ENCODE assay signal across 16 cellular contexts in the genomic region with DNA sequence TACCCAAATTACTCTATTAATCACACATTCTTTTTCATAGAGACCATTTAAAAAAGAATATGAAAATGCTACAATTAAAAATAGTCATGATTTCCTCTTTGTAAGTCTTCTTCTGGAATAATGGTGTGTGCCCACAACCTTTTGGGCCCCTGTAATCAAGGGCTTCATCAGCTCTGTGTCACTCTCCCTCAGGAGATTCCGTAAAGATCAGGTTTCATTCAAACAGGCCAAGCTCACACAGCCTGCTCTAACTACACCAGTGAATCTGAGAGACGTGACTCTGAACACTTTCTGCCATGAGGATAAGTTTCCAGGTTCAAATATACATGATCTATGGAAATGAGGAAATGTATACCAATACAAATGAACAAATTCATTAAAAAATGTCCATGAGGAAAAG. TPM values are rescaled to one million over a fixed set of nuclear protein-coding genes. Genes with fewer than 3 reads are reported as not detected.
"Had no signal": no experiment of that assay in that cellular context is flagged by ENCODE, and none has a peak within 500 bp of the region (broad histone marks: within the 10 kb centered on the region; RNA-seq: fewer than 3 reads in every experiment).

No MANE protein-coding gene starts in this region.

- H3K4me1 ChIP-seq: stomach had no signal

- H3K27me3 ChIP-seq: stomach had no signal

- H3K27ac ChIP-seq: stomach had no signal

- ATAC-seq: activated CD8-positive, alpha-beta memory T cell treated with anti-CD3 and anti-CD28 coated beads, Interleukin-2, amount 10 ng/mL, durations not matched to agents 7 days and 5 days; activated naive CD4-positive, alpha-beta T cell treated with anti-CD3 and anti-CD28 coated beads, Interleukin-2, amount 50 U/mL, for 72 hours; activated T-cell treated with anti-CD3 and anti-CD28 coated beads, Interleukin-2, amount 50 U/mL, for 4 hours; left cardiac atrium; naive thymus-derived CD8-positive, alpha-beta T cell had no signal

- H3K4me3 ChIP-seq: stomach had no signal

- DNase-seq: activated CD4-positive, alpha-beta T cell treated with anti-CD3 and anti-CD28 coated beads for 1 hour; activated CD4-positive, alpha-beta T cell treated with anti-CD3 and anti-CD28 coated beads, Interleukin-2, amount 50 U/mL, for 48 hours; activated CD8-positive, alpha-beta memory T cell treated with anti-CD3 and anti-CD28 coated beads, Interleukin-2, amount 10 ng/mL, durations not matched to agents 7 days and 5 days; activated effector memory CD4-positive, alpha-beta T cell treated with anti-CD3 and anti-CD28 coated beads, Interleukin-2, amount 50 U/mL, for 16 hours; activated T-cell treated with anti-CD3 and anti-CD28 coated beads, Interleukin-2, amount 50 U/mL, for 4 hours; amygdala; cerebellar nuclear complex; dermis blood vessel endothelial cell; erythroblast; left cardiac atrium; naive thymus-derived CD8-positive, alpha-beta T cell; nucleus accumbens; stimulated activated CD4-positive, alpha-beta T cell treated with anti-CD3 and anti-CD28 coated beads, Interleukin-4, amount 100 ng/mL, for 1 hour; stomach had no signal

RNA-seq across cellular contexts. Expression of gene DRICH1, which starts 9.5 kb away (rescaled TPM):
- total RNA-seq: left cardiac atrium, lung microvascular endothelial cell had no signal
- polyA plus RNA-seq: naive thymus-derived CD8-positive, alpha-beta T cell had no signal

RNA-seq across cellular contexts. Expression of gene IGLL1, which starts 42.5 kb away (rescaled TPM):
- total RNA-seq: activated naive CD4-positive, alpha-beta T cell treated with anti-CD3 and anti-CD28 coated beads, Interleukin-2, amount 50 U/mL, for 72 hours; activated T-cell treated with anti-CD3 and anti-CD28 coated beads, Interleukin-2, amount 50 U/mL, for 4 hours; dermis blood vessel endothelial cell; left cardiac atrium; lung microvascular endothelial cell; naive thymus-derived CD8-positive, alpha-beta T cell had no signal
- polyA plus RNA-seq: naive thymus-derived CD8-positive, alpha-beta T cell; stomach had no signal
